ENCODE assay signal across 11 cellular contexts in the genomic region with DNA sequence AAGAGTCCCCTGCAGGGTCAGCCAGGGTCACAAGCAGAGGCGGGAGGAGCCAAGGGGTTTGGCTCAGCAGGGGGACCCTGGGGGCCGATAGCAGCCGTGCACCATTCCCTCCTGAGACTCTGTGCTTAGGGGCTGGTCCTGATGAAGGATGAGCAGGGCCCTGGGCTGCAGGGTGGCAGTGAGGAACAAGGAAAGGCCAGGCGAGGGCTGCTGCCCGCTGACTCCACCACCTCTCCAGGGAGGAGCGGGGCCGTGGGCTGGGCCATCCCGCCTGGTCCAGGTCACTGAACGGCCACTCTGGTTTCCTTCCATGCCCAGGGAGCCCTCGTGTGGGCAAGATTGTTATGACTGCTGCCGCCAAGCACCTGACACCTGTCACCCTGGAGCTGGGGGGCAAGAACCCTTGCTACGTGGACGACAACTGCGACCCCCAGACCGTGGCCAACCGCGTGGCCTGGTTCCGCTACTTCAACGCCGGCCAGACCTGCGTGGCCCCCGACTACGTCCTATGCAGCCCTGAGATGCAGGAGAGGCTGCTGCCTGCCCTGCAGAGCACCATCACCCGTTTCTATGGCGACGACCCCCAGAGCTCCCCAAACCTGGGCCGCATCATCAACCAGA. TPM values are rescaled to one million over a fixed set of nuclear protein-coding genes. Genes with fewer than 3 reads are reported as not detected.
A peak's percentile ranks its signal among the peaks of the same experiment; 100 is the strongest.
DNase-seq lines count a peak whose midpoint lies in the region; ATAC-seq, FAIRE-seq and TF ChIP-seq lines count a peak whose summit lies in the region.
"Had no signal": no experiment of that assay in that cellular context is flagged by ENCODE, and none has a peak within 500 bp of the region (broad histone marks: within the 10 kb centered on the region; RNA-seq: fewer than 3 reads in every experiment).

No MANE protein-coding gene starts in this region.

- H3K9ac ChIP-seq in Loucy (ENCODE audit: low read depth, low read length, poor library complexity, severe bottlenecking) = no peak overlapping the region

- peaks cover 40% of the 10 kb centered on the region for H3K4me1 Mint-ChIP-seq in Calu3 (ENCODE audit: low read depth, unreplicated experiment)

- H3F3A ChIP-seq in Loucy (ENCODE audit: low read depth) = peaks cover 3% of the 10 kb centered on the region; the same call in 1 of the 2 replicates

- no peak overlapping the region for H3K27ac ChIP-seq in lung (ENCODE audit: low read depth in 1 of 2, low read length in 1 of 2)
- H3K27ac ChIP-seq: heart left ventricle, ovary had no signal

- 76 to 81% methylated on average over 27 of the region's 27 CpGs for WGBS in lung, 2 donors

- no peak overlapping the region for H3K4me2 ChIP-seq in Loucy (ENCODE audit: low read depth, low read length, poor library complexity, severe bottlenecking)

- no peaks in the 10 kb centered on the region for H3K27me3 Mint-ChIP-seq in Calu3 (ENCODE audit: unreplicated experiment)

- no peaks in the 10 kb centered on the region for H3K9me3 Mint-ChIP-seq in Calu3 (ENCODE audit: low read depth, unreplicated experiment)

- H3K4me1 ChIP-seq in Loucy (ENCODE audit: insufficient read depth, low read length, poor library complexity, severe bottlenecking) = no peaks in the 10 kb centered on the region
- H3K4me1 ChIP-seq in lung (ENCODE audit: control insufficient read depth in 2 of 2, insufficient read depth in 2 of 2, low read length in 2 of 2) = peaks cover 0 to 3% of the 10 kb centered on the region in 2 donors

- H3K27ac Mint-ChIP-seq in Calu3 (ENCODE audit: unreplicated experiment) = peak overlapping the region; percentile 75

- TF ChIP-seq CTCF in Calu3 (IDR thresholded peaks at IDR 0.05; ENCODE audit: unreplicated experiment) (peak; percentile 38), Loucy (conservative IDR thresholded peaks at IDR 0.05; ENCODE audit: low read length) (0 out of 2 replicates have a peak, but pooled peaks have one; percentile 10), bronchial epithelial cell (IDR thresholded peaks at IDR 0.05; ENCODE audit: insufficient read depth, low read length, severe bottlenecking) (peak; percentile 74), lung (IDR thresholded peaks at IDR 0.05; ENCODE audit: control extremely low read depth, extremely low read depth) (no peak)

- FAIRE-seq in bronchial epithelial cell (lab: Jason Lieb, UNC) = no peak

- H3K4me3 ChIP-seq in Loucy (ENCODE audit: low read length, poor library complexity, severe bottlenecking) = no peak overlapping the region
- no peak overlapping the region for H3K4me3 ChIP-seq in bronchial epithelial cell (ENCODE audit: low read depth, low read length)
- H3K4me3 ChIP-seq in lung = no peak overlapping the region
- H3K4me3 ChIP-seq: heart left ventricle, ovary had no signal

- CTCF ChIA-PET in Calu3 (lab: Charles Lee) = interaction anchor here (0.6 to 1.0 kb wide), 2 partner anchors 11 to 230 kb away, joined by 3 to 6 read pairs; a partner anchor contains a TSS

- no peaks in the 10 kb centered on the region for H3K27me3 ChIP-seq in Loucy (ENCODE audit: insufficient read depth, low read length, poor library complexity, severe bottlenecking)
- no peaks in the 10 kb centered on the region for H3K27me3 ChIP-seq in bronchial epithelial cell (ENCODE audit: control insufficient read depth, insufficient read depth, low read length)
- no peaks in the 10 kb centered on the region for H3K27me3 ChIP-seq in lung (ENCODE audit: control insufficient read depth, insufficient read depth)
- H3K27me3 ChIP-seq: heart left ventricle, ovary had no signal

- BruUV-seq in Calu3 (replicated peaks; lab: Mats Ljungman, UMichigan) = no TSS peak

- intact Hi-C loops in Calu3 (cut with micrococcal nuclease; ENCODE audit: unreplicated experiment) = no loop called here

- DNase-seq in Calu3 (peak; percentile 83), bronchial epithelial cell (ENCODE audit: low read depth) (no peak), lung (ENCODE audit: low spot score) (peak; percentile 56), DMS 273 treated with DMSO at 0.1 percent for 48 hours (lab: John Stamatoyannopoulos, UW) (no peak), NCI-H1436 (lab: John Stamatoyannopoulos, UW) (no peak)
- DNase-seq: NCI-H2029 treated with DMSO at 0.1 percent for 48 hours, ovary had no signal

- H3K4me3 Mint-ChIP-seq in Calu3 (ENCODE audit: low read depth, unreplicated experiment) = peak overlapping the region; percentile 11

- TF ChIP-seq POLR2A in GM18505 (IDR thresholded peaks at IDR 0.05; ENCODE audit: borderline replicate concordance, extremely low read depth, insufficient read depth, insufficient read length) = no peak

- H3K36me3 ChIP-seq in Loucy (ENCODE audit: insufficient read depth, low read length) (no peaks in the 10 kb centered on the region), bronchial epithelial cell (ENCODE audit: control insufficient read depth, insufficient read depth, low read length) (no peaks in the 10 kb centered on the region), lung (ENCODE audit: control insufficient read depth in 2 of 2, insufficient read depth in 2 of 2, low read length in 2 of 2) (peaks cover 0 to 17% of the 10 kb centered on the region in 2 donors)
- H3K36me3 ChIP-seq: ovary had no signal

- no peaks in the 10 kb centered on the region for H4K20me1 ChIP-seq in Loucy (ENCODE audit: insufficient read depth, low read length, poor library complexity, severe bottlenecking)

- H3K9me2 ChIP-seq in Loucy (replicated peaks; ENCODE audit: low read depth, low read length) = no peaks in the 10 kb centered on the region

- H3K36me3 Mint-ChIP-seq in Calu3 (ENCODE audit: insufficient read depth, unreplicated experiment) = peaks cover 67% of the 10 kb centered on the region

- H3K79me2 ChIP-seq in Loucy (ENCODE audit: insufficient read depth, low read length) = no peaks in the 10 kb centered on the region

- ATAC-seq in lung (ENCODE audit: insufficient read depth, low FRiP score) (peak; percentile 64), GM19395 (IDR thresholded peaks at IDR 0.05; ENCODE audit: unreplicated experiment) (no peak), GM18505 (IDR thresholded peaks at IDR 0.05; ENCODE audit: unreplicated experiment) (no peak)

- no peak overlapping the region for H2AFZ ChIP-seq in Loucy (ENCODE audit: low read length)

- H3K9me3 ChIP-seq in Loucy (ENCODE audit: insufficient read depth, low read depth, low read length) (no peaks in the 10 kb centered on the region), lung (ENCODE audit: control insufficient read depth in 2 of 2, insufficient read depth in 1 of 2, low read length in 1 of 2) (peaks cover 0 to 2% of the 10 kb centered on the region in 2 donors)

RNA-seq across cellular contexts. Expression of a gene that starts 9.2 kb away (rescaled TPM):
- total RNA-seq in Calu3 (2022) (163 and 166 TPM in 2 replicates), bronchial epithelial cell (84.0 and 127 TPM in 2 replicates), lung (100 to 1,000 TPM in 1 of 2 donors, 10 to 100 TPM in 1; 57.8 to 151 TPM)
- 100 to 1,000 TPM; 139 to 180 TPM for polyA plus RNA-seq in lung

RNA-seq across cellular contexts. Expression of a gene that starts 11.2 kb away (rescaled TPM):
- total RNA-seq in Calu3 (2022) (41.6 and 68.2 TPM in 2 replicates), bronchial epithelial cell (4.6 and 6.1 TPM in 2 replicates), lung (100 to 1,000 TPM in 1 of 2 donors, 10 to 100 TPM in 1; 45.6 to 165 TPM)
- 100 to 1,000 TPM in 1 of 2 donors, 10 to 100 TPM in 1; 73.9 to 107 TPM for polyA plus RNA-seq in lung

RNA-seq across cellular contexts. Expression of a gene that starts 17.4 kb away (rescaled TPM):
- total RNA-seq in Calu3 (2022) = 71.2 and 92.6 TPM in 2 replicates
- 26.4 and 56.3 TPM in 2 replicates for total RNA-seq in bronchial epithelial cell
- 100 to 1,000 TPM in 1 of 2 donors, 10 to 100 TPM in 1; 44.3 to 124 TPM for total RNA-seq in lung
- polyA plus RNA-seq in lung = 100 to 1,000 TPM in 1 of 2 donors, 10 to 100 TPM in 1; 71.6 to 104 TPM

RNA-seq across cellular contexts. Expression of a gene that starts 17.5 kb away (rescaled TPM):
- total RNA-seq in Calu3 (2022) = 42.1 and 49.7 TPM in 2 replicates
- total RNA-seq in bronchial epithelial cell = 29.1 and 30.5 TPM in 2 replicates
- total RNA-seq in lung = 100 to 1,000 TPM in 1 of 2 donors, 10 to 100 TPM in 1; 70.2 to 322 TPM
- 100 to 1,000 TPM; 244 to 438 TPM for polyA plus RNA-seq in lung

Comparison
In these comparisons a context has a peak if more than half of its experiments do, and no peak if none do; other contexts are left out.
1. DNase-seq: peak in Calu3 (single experiment) and lung (single experiment); none in bronchial epithelial cell (single experiment), DMS 273 treated with DMSO at 0.1 percent for 48 hours (single experiment) and NCI-H1436 (single experiment).